Comparison of ENCODE assay signal across 8 cellular contexts in the genomic region with DNA sequence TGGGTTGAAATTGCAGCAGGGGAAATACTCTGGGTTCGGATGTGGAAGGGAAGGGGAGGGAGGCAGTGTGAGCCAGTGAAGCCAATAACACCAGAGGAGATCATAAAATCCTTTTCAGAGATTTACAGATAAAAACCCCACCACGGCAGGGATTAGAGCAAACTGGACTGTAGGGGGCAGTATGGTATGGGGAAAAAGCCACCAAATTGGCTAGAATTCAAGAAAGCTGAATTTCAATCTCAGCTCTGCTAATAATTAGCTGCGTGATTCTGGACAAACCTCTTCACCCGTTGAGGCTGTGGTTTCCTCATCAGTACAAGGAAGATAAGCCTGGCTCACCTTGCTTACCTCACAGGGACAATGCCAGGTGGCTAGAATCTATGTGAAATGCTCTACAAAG.
DNase-seq lines count a peak whose midpoint lies in the region; ATAC-seq and TF ChIP-seq lines count a peak whose summit lies in the region.

No MANE protein-coding gene starts in this region.

- no peak overlapping the region for H3K4me3 ChIP-seq in right atrium auricular region
- no peak overlapping the region for H3K4me3 ChIP-seq in vagina

- H3K36me3 ChIP-seq in right atrium auricular region (no peaks in the 10 kb centered on the region), vagina (no peaks in the 10 kb centered on the region)

- H3K4me1 ChIP-seq in right atrium auricular region, result no peaks in the 10 kb centered on the region
- no peaks in the 10 kb centered on the region for H3K4me1 ChIP-seq in vagina

- H3K9me3 ChIP-seq in right atrium auricular region, result no peaks in the 10 kb centered on the region
- H3K9me3 ChIP-seq in vagina, result no peaks in the 10 kb centered on the region

- no peak for DNase-seq in right atrium auricular region (ENCODE audit: low spot score)
- no peak for DNase-seq in left cardiac atrium
- peak; percentile 72 for DNase-seq in HT-29 (ENCODE audit: low spot score)
- DNase-seq in iPS-NIHi11 (ENCODE audit: low spot score), result peak; percentile 22
- peak in 1 of 2 donors; percentile 67 for DNase-seq in vagina (ENCODE audit: extremely low spot score in 2 of 2)
- DNase-seq in epidermal melanocyte (ENCODE audit: insufficient read length, low spot score), result no peak
- DNase-seq in activated naive CD4-positive, alpha-beta T cell (lab: John Stamatoyannopoulos, UW), result no peak

- TF ChIP-seq POLR2A in vagina (IDR thresholded peaks at IDR 0.05), result no peak

- peak; percentile 42 to 62 for TF ChIP-seq CTCF in right atrium auricular region (IDR thresholded peaks at IDR 0.05)
- peak in 1 of 3 experiments; percentile 50 for TF ChIP-seq CTCF in vagina (IDR thresholded peaks at IDR 0.05)

- H3K27me3 ChIP-seq in right atrium auricular region (no peaks in the 10 kb centered on the region), vagina (no peaks in the 10 kb centered on the region)

- H3K27ac ChIP-seq in right atrium auricular region (no peak overlapping the region), vagina (peak overlapping the region; percentile 38)

- ATAC-seq in left cardiac atrium (no peak), SK-N-SH treated with all-trans-retinoic acid at 6 μM for 48 hours (peak; percentile 57; the same call in 2 of the 3 replicates)

- intact Hi-C loops in left cardiac atrium (cut with DNase I) (loop anchor here in 1 of 2 donors (10.0 kb wide), 2 partner anchors 355 to 1275 kb away; no protein-coding TSS in a partner anchor), vagina (cut with DNase I) (loop anchor here (5.0 kb wide), 1 partner anchor 333 kb away; no protein-coding TSS in a partner anchor)

TF ChIP-seq in SK-N-SH treated with all-trans-retinoic acid at 6 μM for 48 hours, 23 proteins besides CTCF, POLR2A, EP300 and RAD21:
- TF ChIP-seq TCF4 (CRISPR knock-in tag; IDR thresholded peaks at IDR 0.05; ENCODE audit: borderline replicate concordance) (no peak), ZNF70 (CRISPR knock-in tag; IDR thresholded peaks at IDR 0.05) (no peak)
TF ChIP-seq in SK-N-SH treated with all-trans-retinoic acid at 6 μM for 48 hours: peak in this region for 0.

Comparison
In these comparisons a context has a peak if more than half of its experiments do, and no peak if none do; other contexts are left out.
1. DNase-seq: peak in HT-29 (single experiment) and iPS-NIHi11 (single experiment); none in right atrium auricular region (single experiment), left cardiac atrium (single experiment), epidermal melanocyte (single experiment) and activated naive CD4-positive, alpha-beta T cell (0 of 4).